Comparison of ENCODE assay signal across 1 cellular context in the genomic region with DNA sequence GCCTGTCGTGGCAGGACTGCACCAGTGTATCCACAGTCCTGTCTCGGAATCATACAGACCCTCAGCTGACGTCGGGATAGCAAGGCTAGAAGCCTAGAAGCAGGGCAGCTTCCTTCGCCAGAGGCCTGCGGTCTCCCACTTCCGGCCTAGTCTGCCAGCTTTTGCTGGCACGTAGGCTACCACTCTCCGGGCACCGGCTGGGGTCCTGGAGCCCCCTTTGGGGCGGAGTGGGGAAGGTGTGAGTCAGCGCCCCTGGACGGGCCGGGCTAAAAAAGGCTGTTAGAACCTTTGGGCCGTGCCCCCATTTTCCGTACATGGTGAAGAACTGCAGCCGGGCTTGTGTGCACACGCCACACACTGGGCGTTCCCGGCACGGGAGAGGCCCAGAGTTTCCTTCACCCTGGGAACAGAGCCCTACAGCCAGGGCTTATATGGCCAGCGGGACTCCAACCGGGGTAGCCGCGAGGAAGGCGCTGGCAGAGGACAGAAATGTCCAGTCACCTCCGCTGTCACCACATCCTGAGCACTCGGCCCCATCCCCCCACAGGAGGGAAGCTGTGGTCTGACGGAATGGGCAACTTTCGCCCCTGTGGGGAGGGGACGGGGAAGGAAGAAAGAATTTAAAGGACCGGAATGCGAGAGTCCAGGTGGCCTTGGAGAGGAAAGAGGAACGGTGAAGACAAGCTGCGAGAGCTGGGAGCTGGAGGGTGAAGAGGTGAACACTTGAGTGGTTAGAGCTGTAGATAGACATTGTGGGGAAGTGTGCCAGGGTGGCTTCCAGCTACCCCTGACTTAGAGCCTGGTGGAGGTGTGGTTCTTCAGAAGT.
TF ChIP-seq lines count a peak whose summit lies in the region.

No MANE protein-coding gene starts in this region.

TF ChIP-seq in A549, 52 proteins besides CTCF, POLR2A, EP300 and RAD21:
- TF ChIP-seq HES2 (IDR thresholded peaks at IDR 0.05) (no peak), CHD2 (IDR thresholded peaks at IDR 0.05; ENCODE audit: low read length, partially characterized antibody) (no peak), BCL3 (IDR thresholded peaks at IDR 0.05) (no peak), FOSB (CRISPR knock-in tag; IDR thresholded peaks at IDR 0.05) (no peak), NFE2L2 (conservative IDR thresholded peaks at IDR 0.05; ENCODE audit: low read length) (no peak), HDAC2 (IDR thresholded peaks at IDR 0.05) (no peak), RCOR1 (IDR thresholded peaks at IDR 0.05; ENCODE audit: low read depth, low read length) (no peak), USF2 (IDR thresholded peaks at IDR 0.05) (no peak), ATOH8 (CRISPR knock-in tag; IDR thresholded peaks at IDR 0.05; ENCODE audit: low read depth) (no peak), MAFK (IDR thresholded peaks at IDR 0.05; ENCODE audit: partially characterized antibody) (no peak), JUN (IDR thresholded peaks at IDR 0.05) (no peak), CEBPB (IDR thresholded peaks at IDR 0.05) (no peak), TFCP2L1 (CRISPR knock-in tag; IDR thresholded peaks at IDR 0.05) (no peak)
